ENCODE assay signal across 2 cellular contexts in genomic region chr19:53394522-53394973, GRCh38.
TF ChIP-seq lines count a peak whose summit lies in the region.

No MANE protein-coding gene starts in this region.

TF ChIP-seq in IMR-90, 13 proteins besides CTCF, POLR2A, EP300 and RAD21:
- TF ChIP-seq RFX5 (IDR thresholded peaks at IDR 0.05; ENCODE audit: low read depth, low read length) (no peak), MAZ (IDR thresholded peaks at IDR 0.05; ENCODE audit: borderline replicate concordance, low read depth, low read length) (no peak), CHD1 (IDR thresholded peaks at IDR 0.05; ENCODE audit: low read depth, low read length) (no peak), ELK1 (IDR thresholded peaks at IDR 0.05; ENCODE audit: borderline replicate concordance, low read depth, low read length) (no peak), CEBPB (IDR thresholded peaks at IDR 0.05; ENCODE audit: low read depth, low read length) (no peak), MAFK (IDR thresholded peaks at IDR 0.05; ENCODE audit: low read depth, low read length) (no peak), BHLHE40 (IDR thresholded peaks at IDR 0.05; ENCODE audit: low read depth, low read length) (no peak), RCOR1 (IDR thresholded peaks at IDR 0.05; ENCODE audit: insufficient replicate concordance, low read length) (no peak), SMC3 (IDR thresholded peaks at IDR 0.05; ENCODE audit: low read depth, low read length) (no peak), FOS (IDR thresholded peaks at IDR 0.05; ENCODE audit: low read depth, low read length) (no peak), MXI1 (IDR thresholded peaks at IDR 0.05; ENCODE audit: borderline replicate concordance, low read depth, low read length) (no peak), USF2 (IDR thresholded peaks at IDR 0.05; ENCODE audit: low read depth, low read length) (no peak), NFE2L2 (IDR thresholded peaks at IDR 0.05; ENCODE audit: low read depth, low read length) (no peak)
TF ChIP-seq in IMR-90: peak in this region for 0.

TF ChIP-seq in GM12878, 131 proteins besides CTCF, POLR2A, EP300 and RAD21:
- TF ChIP-seq ZBTB40 (IDR thresholded peaks at IDR 0.05; ENCODE audit: borderline replicate concordance), result no peak
